ENCODE assay signal across 18 cellular contexts in the genomic region with DNA sequence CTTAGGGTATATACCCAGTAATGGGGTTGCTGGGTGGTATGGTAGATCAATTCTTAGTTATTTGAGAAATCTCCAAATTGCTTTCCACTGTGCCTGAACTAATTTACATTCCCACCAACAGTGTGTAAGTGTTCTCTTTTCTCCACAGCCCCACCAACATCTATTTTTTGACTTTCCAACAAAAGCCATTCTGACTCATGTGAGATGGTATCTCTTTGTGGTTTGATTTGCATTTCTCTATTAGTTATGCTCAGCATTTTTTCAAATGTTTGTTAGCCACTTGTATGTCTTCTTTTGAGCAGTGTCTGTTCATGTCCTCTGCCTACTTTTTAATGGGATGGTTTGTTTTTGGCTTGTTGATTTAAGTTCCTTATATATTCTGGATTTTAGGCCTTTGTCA.
DNase-seq lines count a peak whose midpoint lies in the region; ATAC-seq, FAIRE-seq and TF ChIP-seq lines count a peak whose summit lies in the region.
"Had no signal": no experiment of that assay in that cellular context is flagged by ENCODE, and none has a peak within 500 bp of the region (broad histone marks: within the 10 kb centered on the region; RNA-seq: fewer than 3 reads in every experiment).

No MANE protein-coding gene starts in this region.

- H3K27me3 ChIP-seq in bronchial epithelial cell (ENCODE audit: control insufficient read depth, insufficient read depth, low read length) (no peaks in the 10 kb centered on the region), upper lobe of right lung (no peaks in the 10 kb centered on the region)
- H3K27me3 ChIP-seq: heart right ventricle, vagina had no signal

- no peak for FAIRE-seq in bronchial epithelial cell (lab: Jason Lieb, UNC)

- intact Hi-C loops in upper lobe of right lung (cut with DNase I) = no loop called here

- no peaks in the 10 kb centered on the region for H3K4me1 ChIP-seq in upper lobe of right lung
- H3K4me1 ChIP-seq: vagina had no signal

- H3K4me3 ChIP-seq in NB4 (ENCODE audit: low read depth, low read length) (no peak overlapping the region), bronchial epithelial cell (ENCODE audit: low read depth, low read length) (no peak overlapping the region), upper lobe of right lung (no peak overlapping the region)
- H3K4me3 ChIP-seq: heart right ventricle, vagina had no signal

- no peak for TF ChIP-seq POLR2A in NB4 (IDR thresholded peaks at IDR 0.05; ENCODE audit: extremely low read depth, insufficient read length)

- ATAC-seq in GM18498 (IDR thresholded peaks at IDR 0.05; ENCODE audit: unreplicated experiment) (peak; percentile 74), GM21786 (IDR thresholded peaks at IDR 0.05; ENCODE audit: unreplicated experiment) (peak; percentile 46), GM19455 (IDR thresholded peaks at IDR 0.05; ENCODE audit: unreplicated experiment) (no peak), HG02884 (IDR thresholded peaks at IDR 0.05; ENCODE audit: unreplicated experiment) (no peak), upper lobe of right lung (no peak)
- ATAC-seq: heart right ventricle had no signal

- H3K27ac ChIP-seq in upper lobe of right lung = no peak overlapping the region
- H3K27ac ChIP-seq: heart right ventricle, vagina had no signal

- TF ChIP-seq CTCF in NB4 (IDR thresholded peaks at IDR 0.05; ENCODE audit: low read depth, low read length) (no peak), bronchial epithelial cell (IDR thresholded peaks at IDR 0.05; ENCODE audit: insufficient read depth, low read length, severe bottlenecking) (no peak), upper lobe of right lung (IDR thresholded peaks at IDR 0.05) (no peak)

- peak; percentile 48 for DNase-seq in NB4 (ENCODE audit: low read depth)
- DNase-seq in bronchial epithelial cell (ENCODE audit: low read depth) = peak; percentile 8
- DNase-seq in upper lobe of right lung = no peak
- DNase-seq: activated CD4-positive, CD25-positive, alpha-beta regulatory T cell; activated effector memory CD4-positive, alpha-beta T cell treated with anti-CD3 and anti-CD28 coated beads, Interleukin-2, amount 50 U/mL, for 16 hours; amygdala; COR-L47; endodermal cell; heart right ventricle; islet precursor cell; NCI-H187 treated with DMSO at 0.1 percent for 48 hours; NCI-H510A; stimulated activated CD4-positive, alpha-beta T cell treated with anti-CD3 and anti-CD28 coated beads, Interleukin-2, amount 100 ng/mL, for 48 hours had no signal

- no peaks in the 10 kb centered on the region for H3K36me3 ChIP-seq in bronchial epithelial cell (ENCODE audit: control insufficient read depth, insufficient read depth, low read length)
- H3K36me3 ChIP-seq in upper lobe of right lung = no peaks in the 10 kb centered on the region
- H3K36me3 ChIP-seq: heart right ventricle, vagina had no signal

- no peaks in the 10 kb centered on the region for H3K9me3 ChIP-seq in upper lobe of right lung
- H3K9me3 ChIP-seq: vagina had no signal

Comparison
In these comparisons a context has a peak if more than half of its experiments do, and no peak if none do; other contexts are left out.
1. ATAC-seq: peak in GM18498 (single experiment) and GM21786 (single experiment); none in GM19455 (single experiment), HG02884 (single experiment) and upper lobe of right lung (single experiment).